Comparison of ENCODE assay signal across 1 cellular context in the genomic region with DNA sequence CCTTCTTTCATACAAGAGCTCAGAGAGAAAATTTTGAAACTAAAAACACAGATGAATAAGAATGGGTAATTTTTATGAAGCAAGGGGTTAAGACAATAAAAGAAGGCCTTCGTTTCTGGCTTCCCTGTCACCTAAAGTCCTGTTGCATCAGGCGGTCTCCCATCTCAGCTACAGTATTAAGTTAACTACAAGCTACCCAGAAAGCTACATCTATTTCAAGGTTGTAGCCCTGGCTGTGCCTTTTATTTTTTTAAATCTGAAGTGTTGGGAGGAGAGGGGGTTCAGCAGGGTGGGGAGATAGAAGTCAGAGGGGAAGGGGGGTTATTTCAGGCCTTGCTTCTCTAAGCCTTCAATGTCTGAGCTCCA.
TF ChIP-seq lines count a peak whose summit lies in the region.

No MANE protein-coding gene starts in this region.

TF ChIP-seq in IMR-90, 13 proteins besides CTCF, POLR2A, EP300 and RAD21:
- TF ChIP-seq CEBPB (IDR thresholded peaks at IDR 0.05; ENCODE audit: low read depth, low read length) (peak; percentile 22; the same call in 1 of the 2 replicates), MAFK (IDR thresholded peaks at IDR 0.05; ENCODE audit: low read depth, low read length) (no peak)
TF ChIP-seq in IMR-90: peak in this region for 1.
